In genomic region chr20:37845261-37845681, GRCh38 we compare ENCODE assay signal across 19 cellular contexts. TPM values are rescaled to one million over a fixed set of nuclear protein-coding genes. Genes with fewer than 3 reads are reported as not detected.
DNase-seq lines count a peak whose midpoint lies in the region; ATAC-seq, FAIRE-seq and TF ChIP-seq lines count a peak whose summit lies in the region.
"Had no signal": no experiment of that assay in that cellular context is flagged by ENCODE, and none has a peak within 500 bp of the region (broad histone marks: within the 10 kb centered on the region; RNA-seq: fewer than 3 reads in every experiment).

No MANE protein-coding gene starts in this region.

- no peak for FAIRE-seq in D721Med (lab: Jason Lieb, UNC)
- FAIRE-seq: GM12878, RCC 7860, urothelium cell line had no signal

- peak; percentile 69 for DNase-seq in Right ventricle myocardium inferior (ENCODE audit: missing footprints)
- no peak for DNase-seq in cardiac septum (ENCODE audit: low spot score)
- peak in 1 of 2 experiments; percentile 38 for DNase-seq in SJCRH30
- peak; percentile 48 for DNase-seq in left cardiac atrium
- DNase-seq in activated gamma-delta T cell treated with Interleukin-2 at 50 U/mL for 16 hours = no peak
- no peak for DNase-seq in glutamatergic neuron
- no peak for DNase-seq in D721Med (ENCODE audit: insufficient read length, low spot score)
- DNase-seq: activated CD4-positive, CD25-positive, alpha-beta regulatory T cell; CD8-positive, alpha-beta memory T cell; HCEC 1CT; left lung; MV-4-11; NCI-H510A treated with DMSO at 0.1 percent for 48 hours; T-cell had no signal

- intact Hi-C loops in Right ventricle myocardium inferior (cut with DNase I) (loop anchor here (5.0 kb wide), 1 partner anchor 147 kb away; no protein-coding TSS in a partner anchor), cardiac septum (cut with DNase I) (no loop called here), left cardiac atrium (cut with DNase I) (no loop called here)

- peaks cover 5% of the 10 kb centered on the region for H3K27me3 Mint-ChIP-seq in glutamatergic neuron (ENCODE audit: unreplicated experiment)
- H3K27me3 Mint-ChIP-seq: stimulated activated naive CD8-positive, alpha-beta T cell treated with anti-CD3 and anti-CD28 coated beads, Interleukin-15, Interleukin-2, amounts not matched to agents 100 ng/mL and 50 ng/mL, for 24 hours; T-cell had no signal

- peaks cover 13% of the 10 kb centered on the region for H3K36me3 ChIP-seq in SJCRH30

- H3K27ac Mint-ChIP-seq in glutamatergic neuron (ENCODE audit: unreplicated experiment) = no peak overlapping the region
- H3K27ac Mint-ChIP-seq: CD8-positive, alpha-beta memory T cell; stimulated activated naive CD8-positive, alpha-beta T cell treated with anti-CD3 and anti-CD28 coated beads, Interleukin-15, Interleukin-2, amounts not matched to agents 100 ng/mL and 50 ng/mL, for 24 hours; T-cell had no signal

- ATAC-seq in Right ventricle myocardium inferior (peak; percentile 87), left cardiac atrium (peak; percentile 91 to 93), GM18867 (IDR thresholded peaks at IDR 0.05; ENCODE audit: unreplicated experiment) (no peak)
- ATAC-seq: GM12878, left lung, T-cell had no signal

- H3K27me3 ChIP-seq in SJCRH30 = no peaks in the 10 kb centered on the region
- H3K27me3 ChIP-seq: left lung had no signal

- H3K4me1 Mint-ChIP-seq in glutamatergic neuron (ENCODE audit: low read depth, unreplicated experiment) = peaks cover 19% of the 10 kb centered on the region
- H3K4me1 Mint-ChIP-seq: CD8-positive, alpha-beta memory T cell; T-cell had no signal

- H3K27ac ChIP-seq in SJCRH30 = peak overlapping the region; percentile 14; the same call in 1 of the 2 replicates
- H3K27ac ChIP-seq: left lung had no signal

- peaks cover 8% of the 10 kb centered on the region for H3K36me3 Mint-ChIP-seq in glutamatergic neuron (ENCODE audit: unreplicated experiment)

- H3K9me3 Mint-ChIP-seq in glutamatergic neuron (ENCODE audit: unreplicated experiment) = peaks cover 3% of the 10 kb centered on the region
- H3K9me3 Mint-ChIP-seq: CD8-positive, alpha-beta memory T cell; stimulated activated naive CD8-positive, alpha-beta T cell treated with anti-CD3 and anti-CD28 coated beads, Interleukin-15, Interleukin-2, amounts not matched to agents 100 ng/mL and 50 ng/mL, for 24 hours; T-cell had no signal

- H3K4me3 ChIP-seq in SJCRH30 = no peak overlapping the region
- H3K4me3 ChIP-seq: GM12878, left lung had no signal

- peaks cover 4% of the 10 kb centered on the region; the same call in 1 of the 2 replicates for H3K4me1 ChIP-seq in SJCRH30
- H3K4me1 ChIP-seq: left lung had no signal

- H3K9me3 ChIP-seq in SJCRH30 (replicated peaks) = no peaks in the 10 kb centered on the region
- H3K9me3 ChIP-seq: left lung had no signal

- TF ChIP-seq CTCF in glutamatergic neuron (IDR thresholded peaks at IDR 0.05; ENCODE audit: partially characterized antibody, unreplicated experiment) (no peak), D721Med (IDR thresholded peaks at IDR 0.05; ENCODE audit: insufficient read depth, missing control alignments) (no peak)

- H3K4me3 Mint-ChIP-seq in glutamatergic neuron (ENCODE audit: unreplicated experiment) = no peak overlapping the region
- H3K4me3 Mint-ChIP-seq: CD8-positive, alpha-beta memory T cell; stimulated activated naive CD8-positive, alpha-beta T cell treated with anti-CD3 and anti-CD28 coated beads, Interleukin-15, Interleukin-2, amounts not matched to agents 100 ng/mL and 50 ng/mL, for 24 hours; T-cell had no signal

RNA-seq across cellular contexts. Expression of gene VSTM2L, which starts 57.7 kb away (rescaled TPM):
- total RNA-seq in Right ventricle myocardium inferior (17.7 TPM), cardiac septum (11.1 TPM), left cardiac atrium (100 to 1,000 TPM; 139 to 158 TPM), glutamatergic neuron (ENCODE audit: unreplicated experiment) (15.9 TPM)
- total RNA-seq in SJCRH30 (2014; rRNA removed; shearing (Covaris generic)) = 0.18 and 0.22 TPM in 2 replicates
- total RNA-seq: CD8-positive, alpha-beta memory T cell; T-cell had no signal

Comparison
In these comparisons a context has a peak if more than half of its experiments do, and no peak if none do; other contexts are left out.
1. DNase-seq: peak in Right ventricle myocardium inferior (single experiment) and left cardiac atrium (single experiment); none in cardiac septum (single experiment), activated gamma-delta T cell treated with Interleukin-2 at 50 U/mL for 16 hours (single experiment), glutamatergic neuron (single experiment) and D721Med (single experiment).